ENCODE assay signal across 2 cellular contexts in genomic region chr16:18996536-18996935, GRCh38. TPM values are rescaled to one million over a fixed set of nuclear protein-coding genes. Genes with fewer than 3 reads are reported as not detected.
"Had no signal": no experiment of that assay in that cellular context is flagged by ENCODE, and none has a peak within 500 bp of the region (broad histone marks: within the 10 kb centered on the region; RNA-seq: fewer than 3 reads in every experiment).

No MANE protein-coding gene starts in this region.

RNA-seq across cellular contexts. Expression of gene TMC7, which starts 12.8 kb away (rescaled TPM):
- total RNA-seq: mononuclear cell, natural killer cell had no signal
